10 cellular contexts compared by ENCODE assay signal in genomic region chr13:74325106-74325505, GRCh38.
A peak's percentile ranks its signal among the peaks of the same experiment; 100 is the strongest.
DNase-seq lines count a peak whose midpoint lies in the region; ATAC-seq and TF ChIP-seq lines count a peak whose summit lies in the region.
"Had no signal": no experiment of that assay in that cellular context is flagged by ENCODE, and none has a peak within 500 bp of the region (broad histone marks: within the 10 kb centered on the region; RNA-seq: fewer than 3 reads in every experiment).

No MANE protein-coding gene starts in this region.

- peak; percentile 67 for ATAC-seq in left lobe of liver
- ATAC-seq in HG03108 (IDR thresholded peaks at IDR 0.05; ENCODE audit: unreplicated experiment): no peak

- no peaks in the 10 kb centered on the region for H3K36me3 Mint-ChIP-seq in T-helper 2 cell treated with Interferon-gamma antibody and Interleukin-4, amounts not matched to agents 5 μg/mL and 100 μg/mL, for 36 hours (ENCODE audit: low read depth)

- H3K4me3 Mint-ChIP-seq in T-helper 2 cell treated with Interferon-gamma antibody and Interleukin-4, amounts not matched to agents 5 μg/mL and 100 μg/mL, for 36 hours: no peak overlapping the region

- peaks cover 4% of the 10 kb centered on the region for H3K27me3 Mint-ChIP-seq in T-helper 2 cell treated with Interferon-gamma antibody and Interleukin-4, amounts not matched to agents 5 μg/mL and 100 μg/mL, for 36 hours (ENCODE audit: low read depth)

- TF ChIP-seq CTCF in AG10803 (conservative IDR thresholded peaks at IDR 0.05; ENCODE audit: low read length): no peak

- H3K9me3 Mint-ChIP-seq in T-helper 2 cell treated with Interferon-gamma antibody and Interleukin-4, amounts not matched to agents 5 μg/mL and 100 μg/mL, for 36 hours: no peaks in the 10 kb centered on the region

- H3K4me1 Mint-ChIP-seq in T-helper 2 cell treated with Interferon-gamma antibody and Interleukin-4, amounts not matched to agents 5 μg/mL and 100 μg/mL, for 36 hours (ENCODE audit: low read depth): no peaks in the 10 kb centered on the region

- no peak overlapping the region for H3K4me3 ChIP-seq in AG10803 (ENCODE audit: low read length)

- H3K27ac Mint-ChIP-seq in T-helper 2 cell treated with Interferon-gamma antibody and Interleukin-4, amounts not matched to agents 5 μg/mL and 100 μg/mL, for 36 hours: no peak overlapping the region

- DNase-seq in AG10803 (ENCODE audit: low read depth) (peak; percentile 61), NCI-H1105 (lab: John Stamatoyannopoulos, UW) (peak; percentile 36), amniotic epithelial cell (ENCODE audit: low read depth) (peak; percentile 57), left lobe of liver (ENCODE audit: low spot score) (no peak), OCI-M2 (lab: John Stamatoyannopoulos, UW; ENCODE audit: unreplicated experiment) (no peak)
- no peak for DNase-seq in T-helper 2 cell treated with Interferon-gamma antibody and Interleukin-4, amounts not matched to agents 5 μg/mL and 100 μg/mL, for 36 hours (ENCODE audit: low spot score)
- no peak for DNase-seq in activated T-cell treated with anti-CD3 and anti-CD28 coated beads, Interleukin-2, amount 50 U/mL, for 48 hours
- DNase-seq: DND-41; stimulated activated CD4-positive, alpha-beta T cell treated with anti-CD3 and anti-CD28 coated beads, Interleukin-1b, Interleukin-23, amount 100 ng/mL, for 48 hours had no signal

Comparison
In these comparisons a context has a peak if more than half of its experiments do, and no peak if none do; other contexts are left out.
1. DNase-seq: peak in AG10803 (single experiment), NCI-H1105 (single experiment) and amniotic epithelial cell (single experiment); none in left lobe of liver (single experiment), T-helper 2 cell treated with Interferon-gamma antibody and Interleukin-4, amounts not matched to agents 5 μg/mL and 100 μg/mL, for 36 hours (single experiment), OCI-M2 (single experiment) and activated T-cell treated with anti-CD3 and anti-CD28 coated beads, Interleukin-2, amount 50 U/mL, for 48 hours (0 of 2).